In genomic region chr5:151259931-151260330, GRCh38 we compare ENCODE assay signal across 24 cellular contexts. TPM values are rescaled to one million over a fixed set of nuclear protein-coding genes. Genes with fewer than 3 reads are reported as not detected.
A peak's percentile ranks its signal among the peaks of the same experiment; 100 is the strongest.
DNase-seq lines count a peak whose midpoint lies in the region; ATAC-seq, FAIRE-seq and TF ChIP-seq lines count a peak whose summit lies in the region.
"Had no signal": no experiment of that assay in that cellular context is flagged by ENCODE, and none has a peak within 500 bp of the region (broad histone marks: within the 10 kb centered on the region; RNA-seq: fewer than 3 reads in every experiment).

No MANE protein-coding gene starts in this region.

- no peak for ATAC-seq in HG03571 (IDR thresholded peaks at IDR 0.05; ENCODE audit: unreplicated experiment)
- ATAC-seq: HepG2, K562 had no signal

- no peak for TF ChIP-seq CTCF in bronchial epithelial cell (IDR thresholded peaks at IDR 0.05; ENCODE audit: insufficient read depth, low read length, severe bottlenecking)

- H3K36me3 ChIP-seq in bronchial epithelial cell (ENCODE audit: control insufficient read depth, insufficient read depth, low read length) = peaks cover 8% of the 10 kb centered on the region

- FAIRE-seq in bronchial epithelial cell (lab: Jason Lieb, UNC) = peak; percentile 40
- FAIRE-seq: D721Med, HepG2, K562 had no signal

- no peaks in the 10 kb centered on the region for H3K27me3 ChIP-seq in bronchial epithelial cell (ENCODE audit: control insufficient read depth, insufficient read depth, low read length)

- DNase-seq in NCI-H2029 (lab: John Stamatoyannopoulos, UW) (peak; percentile 3), NCI-H2029 treated with DMSO at 0.1 percent for 48 hours (lab: John Stamatoyannopoulos, UW) (no peak), bronchial epithelial cell (ENCODE audit: low read depth) (no peak), kidney tubule cell (ENCODE audit: low spot score) (peak; percentile 21), SHP77 (lab: John Stamatoyannopoulos, UW) (no peak), pons (ENCODE audit: low spot score) (no peak)
- DNase-seq: 8988T, DMS79 treated with DMSO at 0.1 percent for 48 hours, H9, MM.1S, NCI-H1048, NCI-H1417 treated with DMSO at 0.1 percent for 48 hours, NCI-H187, NCI-H510A, OCI-M1, SHP77 treated with DMSO at 0.1 percent for 48 hours, SW 1271 had no signal

- no peak overlapping the region for H3K4me3 ChIP-seq in bronchial epithelial cell (ENCODE audit: low read depth, low read length)
- H3K4me3 ChIP-seq: K562, SK-N-MC had no signal

RNA-seq across cellular contexts. Expression of gene GM2A, which starts 6.9 kb away (rescaled TPM):
- total RNA-seq in bronchial epithelial cell = 85.4 and 121 TPM in 2 replicates

RNA-seq across cellular contexts. Expression of gene CCDC69, which starts 36.0 kb away (rescaled TPM):
- 0.79 and 1.7 TPM in 2 replicates for total RNA-seq in bronchial epithelial cell

RNA-seq across cellular contexts. Expression of gene SLC36A3, which starts 43.6 kb away (rescaled TPM):
- not detected in 2 replicates for total RNA-seq in bronchial epithelial cell
- total RNA-seq: H9, HepG2, HT-29, K562, LHCN-M2 had no signal

Comparison
In these comparisons a context has a peak if more than half of its experiments do, and no peak if none do; other contexts are left out.
1. DNase-seq: peak in NCI-H2029 (single experiment) and kidney tubule cell (single experiment); none in NCI-H2029 treated with DMSO at 0.1 percent for 48 hours (single experiment), bronchial epithelial cell (single experiment), SHP77 (0 of 2) and pons (single experiment).